ENCODE assay signal across 13 cellular contexts in genomic region chr10:24462340-24462739, GRCh38.
"Had no signal": no experiment of that assay in that cellular context is flagged by ENCODE, and none has a peak within 500 bp of the region (broad histone marks: within the 10 kb centered on the region; RNA-seq: fewer than 3 reads in every experiment).

No MANE protein-coding gene starts in this region.

- ATAC-seq: activated CD8-positive, alpha-beta memory T cell treated with anti-CD3 and anti-CD28 coated beads, Interleukin-2, amount 10 ng/mL, durations not matched to agents 7 days and 5 days; pancreas; stimulated activated effector memory CD8-positive, alpha-beta T cell treated with anti-CD3 and anti-CD28 coated beads, Interleukin-12 subunit alpha, Interleukin-12 subunit beta, amount 100 ng/mL, for 72 hours had no signal

- H3K4me1 Mint-ChIP-seq: neural crest cell had no signal

- H2AFZ ChIP-seq: hepatocyte had no signal

- DNase-seq: activated CD8-positive, alpha-beta memory T cell treated with anti-CD3 and anti-CD28 coated beads, Interleukin-2, amount 10 ng/mL, durations not matched to agents 7 days and 5 days; activated effector memory CD4-positive, alpha-beta T cell treated with Interleukin-2 at 50 U/mL for 16 hours; activated T-cell treated with anti-CD3 and anti-CD28 coated beads, Interleukin-2, amount 50 U/mL, for 24 hours; effector memory CD4-positive, alpha-beta T cell; pancreas; retina; small intestine; transverse colon had no signal

- H3K27ac Mint-ChIP-seq: activated CD8-positive, alpha-beta memory T cell treated with anti-CD3 and anti-CD28 coated beads, Interleukin-2, amount 10 ng/mL, durations not matched to agents 7 days and 5 days; activated naive CD4-positive, alpha-beta T cell treated with anti-CD3 and anti-CD28 coated beads, Interleukin-2, amount 50 U/mL, for 24 hours; activated T-cell treated with anti-CD3 and anti-CD28 coated beads, Interleukin-2, amount 50 U/mL, for 24 hours; stimulated activated effector memory CD8-positive, alpha-beta T cell treated with anti-CD3 and anti-CD28 coated beads, Interleukin-12 subunit alpha, Interleukin-12 subunit beta, amount 100 ng/mL, for 72 hours had no signal

- H3K9me3 ChIP-seq: pancreas, transverse colon had no signal

- H3K9me3 Mint-ChIP-seq: activated naive CD4-positive, alpha-beta T cell treated with anti-CD3 and anti-CD28 coated beads, Interleukin-2, amount 50 U/mL, for 24 hours; activated T-cell treated with anti-CD3 and anti-CD28 coated beads, Interleukin-2, amount 50 U/mL, for 24 hours; central memory CD8-positive, alpha-beta T cell; neural crest cell; stimulated activated effector memory CD8-positive, alpha-beta T cell treated with anti-CD3 and anti-CD28 coated beads, Interleukin-12 subunit alpha, Interleukin-12 subunit beta, amount 100 ng/mL, for 72 hours had no signal

- H3K4me3 ChIP-seq: hepatocyte, pancreas, transverse colon had no signal

- H3K27me3 ChIP-seq: hepatocyte, pancreas, transverse colon had no signal

- H3K36me3 Mint-ChIP-seq: activated CD8-positive, alpha-beta memory T cell treated with anti-CD3 and anti-CD28 coated beads, Interleukin-2, amount 10 ng/mL, durations not matched to agents 7 days and 5 days; activated naive CD4-positive, alpha-beta T cell treated with anti-CD3 and anti-CD28 coated beads, Interleukin-2, amount 50 U/mL, for 24 hours; stimulated activated effector memory CD8-positive, alpha-beta T cell treated with anti-CD3 and anti-CD28 coated beads, Interleukin-12 subunit alpha, Interleukin-12 subunit beta, amount 100 ng/mL, for 72 hours had no signal

- H3K36me3 ChIP-seq: pancreas, transverse colon had no signal

- H3K4me3 Mint-ChIP-seq: activated CD8-positive, alpha-beta memory T cell treated with anti-CD3 and anti-CD28 coated beads, Interleukin-2, amount 10 ng/mL, durations not matched to agents 7 days and 5 days; activated naive CD4-positive, alpha-beta T cell treated with anti-CD3 and anti-CD28 coated beads, Interleukin-2, amount 50 U/mL, for 24 hours; activated T-cell treated with anti-CD3 and anti-CD28 coated beads, Interleukin-2, amount 50 U/mL, for 24 hours; central memory CD8-positive, alpha-beta T cell; neural crest cell; stimulated activated effector memory CD8-positive, alpha-beta T cell treated with anti-CD3 and anti-CD28 coated beads, Interleukin-12 subunit alpha, Interleukin-12 subunit beta, amount 100 ng/mL, for 72 hours had no signal

- H3K4me2 ChIP-seq: hepatocyte had no signal
